Comparison of ENCODE assay signal across 5 cellular contexts in genomic region chr5:147635439-147635838, GRCh38.
DNase-seq lines count a peak whose midpoint lies in the region; ATAC-seq, FAIRE-seq and TF ChIP-seq lines count a peak whose summit lies in the region.
"Not testable (repeated sequence)": the region's sequence is repeated elsewhere in the genome, so short reads cannot be mapped to it uniquely, and the experiment has no call there.

No MANE protein-coding gene starts in this region.

- H3K4me2 ChIP-seq in K562 (ENCODE audit: insufficient read depth, low read length); endothelial cell of umbilical vein (ENCODE audit: insufficient read depth, low read length): not testable (repeated sequence)

- H4K20me1 ChIP-seq in K562 (replicated peaks; ENCODE audit: control insufficient read depth, insufficient read depth, low read length); endothelial cell of umbilical vein (replicated peaks; ENCODE audit: control insufficient read depth, extremely low read depth, insufficient read depth, low read length): not testable (repeated sequence)

- not testable (repeated sequence) for H3K9me3 ChIP-seq in A673 (ENCODE audit: low read depth, low read length, poor library complexity, severe bottlenecking); SK-N-MC (ENCODE audit: low read depth, low read length); K562 (replicated peaks; ENCODE audit: control insufficient read depth, insufficient read depth, low read depth, low read length); endothelial cell of umbilical vein (replicated peaks; ENCODE audit: control insufficient read depth, insufficient read depth, low read length)

- not testable (repeated sequence) for H3K9ac ChIP-seq in SK-N-MC (ENCODE audit: insufficient read length); K562 (ENCODE audit: insufficient read depth in 1 of 2, low read depth in 2 of 2, low read length in 2 of 2); endothelial cell of umbilical vein (replicated peaks; ENCODE audit: extremely low read depth, insufficient read depth, low read length)

- TF ChIP-seq EP300 in Ishikawa (IDR thresholded peaks at IDR 0.05; ENCODE audit: borderline replicate concordance); K562 (IDR thresholded peaks at IDR 0.05; ENCODE audit: low read length): not testable (repeated sequence)

- 0% methylated on average over 5 of the region's 5 CpGs for WGBS in K562 (ENCODE audit: insufficient coverage, low coverage, missing lambda C conversion rate)

- FAIRE-seq in K562 (lab: Jason Lieb, UNC) = not testable (repeated sequence)
- peak; percentile 57 for FAIRE-seq in endothelial cell of umbilical vein (lab: Jason Lieb, UNC)

- not testable (repeated sequence) for TF ChIP-seq CTCF in A673 (conservative IDR thresholded peaks at IDR 0.05; ENCODE audit: low read depth, low read length); K562 (IDR thresholded peaks at IDR 0.05 in 2 of 3, conservative IDR thresholded peaks at IDR 0.05 in 1 of 3; ENCODE audit: insufficient read depth in 2 of 3, low read depth in 1 of 3, low read length in 3 of 3); endothelial cell of umbilical vein (IDR thresholded peaks at IDR 0.05; ENCODE audit: extremely low read depth in 1 of 2, insufficient read depth in 1 of 2, low read depth in 1 of 2, low read length in 2 of 2)

- in situ Hi-C loops in K562 (cut with MboI) = not testable (repeated sequence)

- BruUV-seq in A673 (replicated peaks; lab: Mats Ljungman, UMichigan); K562 (replicated peaks; lab: Mats Ljungman, UMichigan); endothelial cell of umbilical vein (replicated peaks; lab: Mats Ljungman, UMichigan): not testable (repeated sequence)

- not testable (repeated sequence) for DNase-seq in A673 (ENCODE audit: low spot score); SK-N-MC (ENCODE audit: low read depth, low spot score); K562 (ENCODE audit: extremely low read depth in 1 of 4, low spot score in 3 of 4); endothelial cell of umbilical vein (ENCODE audit: low read depth, low spot score)

- CTCF ChIA-PET in A673 (lab: Charles Lee); K562 (lab: Yijun Ruan, JAX; ENCODE audit: low intra/inter-chr PET ratio): not testable (repeated sequence)
- CTCF ChIA-PET in endothelial cell of umbilical vein (lab: Charles Lee) = interaction anchor here (10.1 kb wide), 1 partner anchor 189 kb away, joined by 301 read pairs; no protein-coding TSS in a partner anchor

- POLR2A ChIA-PET in A673 (lab: Charles Lee; ENCODE audit: low non-redundant PET); K562 (lab: Yijun Ruan, JAX); endothelial cell of umbilical vein (lab: Charles Lee): not testable (repeated sequence)

- H3K27ac ChIP-seq in A673 (ENCODE audit: low read depth, low read length, poor library complexity, severe bottlenecking) (peak overlapping the region; percentile 7), SK-N-MC (peak overlapping the region; percentile 97)
- H3K27ac ChIP-seq in K562 (ENCODE audit: extremely low read depth, low read depth, low read length); endothelial cell of umbilical vein (ENCODE audit: insufficient read depth, low read depth, low read length): not testable (repeated sequence)

- H3K27me3 ChIP-seq in A673 (replicated peaks; ENCODE audit: insufficient read depth, low read depth, low read length, poor library complexity); K562 (ENCODE audit: control insufficient read depth in 2 of 2, insufficient read depth in 2 of 2, low read length in 2 of 2); endothelial cell of umbilical vein (ENCODE audit: control insufficient read depth in 2 of 2, insufficient read depth in 2 of 2, low read length in 2 of 2): not testable (repeated sequence)

- not testable (repeated sequence) for ATAC-seq in K562

- TF ChIP-seq RAD21 in Ishikawa (IDR thresholded peaks at IDR 0.05; ENCODE audit: low read depth); K562 (CRISPR knock-in tag; conservative IDR thresholded peaks at IDR 0.05 in 1 of 2, IDR thresholded peaks at IDR 0.05 in 1 of 2): not testable (repeated sequence)

- H3K79me2 ChIP-seq in K562 (ENCODE audit: control insufficient read depth, insufficient read depth, low read length); endothelial cell of umbilical vein (ENCODE audit: control insufficient read depth, insufficient read depth, low read length): not testable (repeated sequence)

- intact Hi-C loops in A673 (cut with micrococcal nuclease; ENCODE audit: unreplicated experiment); K562 (cut with micrococcal nuclease); endothelial cell of umbilical vein (cut with micrococcal nuclease): not testable (repeated sequence)

- H3K36me3 ChIP-seq in A673 (ENCODE audit: insufficient read depth, low read length, poor library complexity, severe bottlenecking) (peaks cover 67% of the 10 kb centered on the region), SK-N-MC (ENCODE audit: insufficient read depth, low read length) (peaks cover 55% of the 10 kb centered on the region)
- H3K36me3 ChIP-seq in K562 (ENCODE audit: control insufficient read depth, insufficient read depth, low read length); endothelial cell of umbilical vein (ENCODE audit: control insufficient read depth in 2 of 2, extremely low read depth in 1 of 2, insufficient read depth in 2 of 2, low read length in 2 of 2): not testable (repeated sequence)

- dilution Hi-C loops in endothelial cell of umbilical vein (cut with MboI; ENCODE audit: extremely low pct_ligation_motif_present, low sequenced_read_pairs) = not testable (repeated sequence)

- TF ChIP-seq POLR2A in K562 (conservative IDR thresholded peaks at IDR 0.05); endothelial cell of umbilical vein (IDR thresholded peaks at IDR 0.05; ENCODE audit: low read depth, low read length): not testable (repeated sequence)

- H3K4me3 ChIP-seq in A673 (ENCODE audit: low read depth, low read length, poor library complexity, severe bottlenecking); SK-N-MC; K562; endothelial cell of umbilical vein (replicated peaks in 1 of 3; ENCODE audit: insufficient read depth in 1 of 3, low read depth in 1 of 3, low read length in 3 of 3): not testable (repeated sequence)

- H3K9me1 ChIP-seq in K562 (ENCODE audit: control insufficient read depth, insufficient read depth, low read length); endothelial cell of umbilical vein (replicated peaks; ENCODE audit: control insufficient read depth, extremely low read depth, insufficient read depth, low read length): not testable (repeated sequence)

- peaks cover 32% of the 10 kb centered on the region for H3K4me1 ChIP-seq in A673 (ENCODE audit: insufficient read depth, low read length, poor library complexity, severe bottlenecking)
- not testable (repeated sequence) for H3K4me1 ChIP-seq in K562 (replicated peaks in 1 of 2; ENCODE audit: control insufficient read depth in 2 of 2, insufficient read depth in 2 of 2, low read length in 2 of 2); endothelial cell of umbilical vein (ENCODE audit: control insufficient read depth, extremely low read depth, insufficient read depth, low read length)

- H2AFZ ChIP-seq in K562 (ENCODE audit: low read depth, low read length); endothelial cell of umbilical vein (ENCODE audit: low read depth, low read length): not testable (repeated sequence)

TF ChIP-seq in Ishikawa, 13 proteins besides CTCF, POLR2A, EP300 and RAD21:
- peak; percentile 72 for TF ChIP-seq CEBPB (IDR thresholded peaks at IDR 0.05)

TF ChIP-seq in K562, 482 proteins besides CTCF, POLR2A, EP300 and RAD21:
- peak; percentile 66 for TF ChIP-seq CEBPB (tag; IDR thresholded peaks at IDR 0.05)
- not testable (repeated sequence) for TF ChIP-seq CEBPG (CRISPR knock-in tag; IDR thresholded peaks at IDR 0.05)
- peak in 1 of 2 experiments; percentile 84; a peak in 2 of 4 replicates for TF ChIP-seq CEBPG (tag; conservative IDR thresholded peaks at IDR 0.05 in 1 of 2, IDR thresholded peaks at IDR 0.05 in 1 of 2)
